In genomic region chr13:48491423-48492122, GRCh38 we compare ENCODE assay signal across 10 cellular contexts. TPM values are rescaled to one million over a fixed set of nuclear protein-coding genes. Genes with fewer than 3 reads are reported as not detected.
DNase-seq lines count a peak whose midpoint lies in the region; FAIRE-seq and TF ChIP-seq lines count a peak whose summit lies in the region.
"Had no signal": no experiment of that assay in that cellular context is flagged by ENCODE, and none has a peak within 500 bp of the region (broad histone marks: within the 10 kb centered on the region; RNA-seq: fewer than 3 reads in every experiment).

No MANE protein-coding gene starts in this region.

- no peaks in the 10 kb centered on the region for H3K27me3 Mint-ChIP-seq in T-helper 2 cell treated with Interferon-gamma antibody and Interleukin-4, amounts not matched to agents 5 μg/mL and 100 μg/mL, for 36 hours (ENCODE audit: low read depth)
- H3K27me3 Mint-ChIP-seq: dendritic cell treated with granulocyte-macrophage colony-stimulating factor and Interleukin-4, amounts not matched to agents 40 ng/mL and 50 ng/mL, for 4 days; memory B cell had no signal

- DNase-seq in GM12865 (ENCODE audit: low read depth), result peak; percentile 36
- no peak for DNase-seq in esophagus muscularis mucosa (ENCODE audit: extremely low spot score)
- no peak for DNase-seq in small intestine
- DNase-seq in NCI-H187 treated with DMSO at 0.1 percent for 48 hours (lab: John Stamatoyannopoulos, UW), result no peak
- no peak for DNase-seq in putamen (ENCODE audit: low spot score)
- no peak for DNase-seq in globus pallidus (ENCODE audit: low spot score)
- no peak for DNase-seq in T-helper 2 cell treated with Interferon-gamma antibody and Interleukin-4, amounts not matched to agents 5 μg/mL and 100 μg/mL, for 36 hours (ENCODE audit: low spot score)

- H3K27ac ChIP-seq in KMS-11 (no peak overlapping the region), esophagus muscularis mucosa (replicated peaks in 1 of 4) (peak overlapping the region; percentile 41 to 65 (median 54)), small intestine (ENCODE audit: low read depth in 1 of 2, low read length in 1 of 2) (peak overlapping the region; percentile 68 to 83)

- peaks cover 48% of the 10 kb centered on the region for H3K4me1 Mint-ChIP-seq in T-helper 2 cell treated with Interferon-gamma antibody and Interleukin-4, amounts not matched to agents 5 μg/mL and 100 μg/mL, for 36 hours (ENCODE audit: low read depth)

- H4K20me1 ChIP-seq in KMS-11 (ENCODE audit: insufficient read depth), result no peaks in the 10 kb centered on the region

- H3K79me2 ChIP-seq in KMS-11 (ENCODE audit: insufficient read depth, low read depth), result no peaks in the 10 kb centered on the region

- no peak for TF ChIP-seq EP300 in esophagus muscularis mucosa (IDR thresholded peaks at IDR 0.05)

- H3K4me3 Mint-ChIP-seq in T-helper 2 cell treated with Interferon-gamma antibody and Interleukin-4, amounts not matched to agents 5 μg/mL and 100 μg/mL, for 36 hours, result no peak overlapping the region
- H3K4me3 Mint-ChIP-seq: memory B cell had no signal

- H3K4me1 ChIP-seq in KMS-11 (ENCODE audit: low read depth, poor library complexity, severe bottlenecking), result no peaks in the 10 kb centered on the region
- peaks cover 0 to 25% (median 17%) of the 10 kb centered on the region in 4 donors for H3K4me1 ChIP-seq in esophagus muscularis mucosa
- H3K4me1 ChIP-seq in small intestine (ENCODE audit: control insufficient read depth in 2 of 2, insufficient read depth in 1 of 2, low read depth in 1 of 2, low read length in 1 of 2), result no peaks in the 10 kb centered on the region

- peaks cover 42% of the 10 kb centered on the region for H3K36me3 Mint-ChIP-seq in T-helper 2 cell treated with Interferon-gamma antibody and Interleukin-4, amounts not matched to agents 5 μg/mL and 100 μg/mL, for 36 hours (ENCODE audit: low read depth)

- no peak for TF ChIP-seq POLR2A in esophagus muscularis mucosa (IDR thresholded peaks at IDR 0.05; ENCODE audit: low read depth)

- H3K9me3 Mint-ChIP-seq in T-helper 2 cell treated with Interferon-gamma antibody and Interleukin-4, amounts not matched to agents 5 μg/mL and 100 μg/mL, for 36 hours, result peaks cover 4% of the 10 kb centered on the region
- H3K9me3 Mint-ChIP-seq: dendritic cell treated with granulocyte-macrophage colony-stimulating factor and Interleukin-4, amounts not matched to agents 40 ng/mL and 50 ng/mL, for 4 days had no signal

- H3K9ac ChIP-seq in KMS-11, result no peak overlapping the region

- H3K36me3 ChIP-seq in KMS-11 (ENCODE audit: insufficient read depth), result no peaks in the 10 kb centered on the region
- peaks cover 0 to 22% (median 3%) of the 10 kb centered on the region in 4 donors for H3K36me3 ChIP-seq in esophagus muscularis mucosa
- no peaks in the 10 kb centered on the region for H3K36me3 ChIP-seq in small intestine (ENCODE audit: control insufficient read depth in 2 of 2, insufficient read depth in 2 of 2, low read length in 2 of 2)

- H3K4me3 ChIP-seq in GM12865 (ENCODE audit: low read depth, low read length) (peak overlapping the region; percentile 66), KMS-11 (IDR thresholded peaks at IDR 0.05; ENCODE audit: insufficient read depth, low read depth, low read length) (no peak overlapping the region), esophagus muscularis mucosa (peak overlapping the region in 1 of 4 donors; percentile 7), small intestine (ENCODE audit: low read depth in 1 of 2, low read length in 2 of 2) (no peak overlapping the region)

- peak overlapping the region; percentile 59 for H3K4me2 ChIP-seq in KMS-11

- no peak overlapping the region for H3K27ac Mint-ChIP-seq in T-helper 2 cell treated with Interferon-gamma antibody and Interleukin-4, amounts not matched to agents 5 μg/mL and 100 μg/mL, for 36 hours
- H3K27ac Mint-ChIP-seq: dendritic cell treated with granulocyte-macrophage colony-stimulating factor and Interleukin-4, amounts not matched to agents 40 ng/mL and 50 ng/mL, for 4 days; memory B cell had no signal

- H3K27me3 ChIP-seq in KMS-11 (ENCODE audit: insufficient read depth, low read depth), result no peaks in the 10 kb centered on the region
- no peaks in the 10 kb centered on the region for H3K27me3 ChIP-seq in esophagus muscularis mucosa
- H3K27me3 ChIP-seq in small intestine (ENCODE audit: control insufficient read depth in 2 of 2, insufficient read depth in 2 of 2, low read length in 2 of 2), result no peaks in the 10 kb centered on the region

- FAIRE-seq in small intestine (lab: Jason Lieb, UNC), result no peak

- H2AFZ ChIP-seq in KMS-11 (ENCODE audit: low read depth), result peak overlapping the region; percentile 50

- H3K9me3 ChIP-seq in esophagus muscularis mucosa, result no peaks in the 10 kb centered on the region
- no peaks in the 10 kb centered on the region for H3K9me3 ChIP-seq in small intestine (ENCODE audit: control insufficient read depth, low read depth)

- TF ChIP-seq CTCF in GM12865 (IDR thresholded peaks at IDR 0.05; ENCODE audit: insufficient read depth, low read depth, low read length, missing control alignments) (no peak), KMS-11 (conservative IDR thresholded peaks at IDR 0.05; ENCODE audit: low read depth, low read length) (no peak), esophagus muscularis mucosa (IDR thresholded peaks at IDR 0.05) (no peak)

- intact Hi-C loops in esophagus muscularis mucosa (cut with DNase I), result no loop called here

RNA-seq across cellular contexts. Expression of gene RCBTB2, which starts 41.3 kb away (rescaled TPM):
- 10 to 100 TPM; 10.1 to 14.5 (median 11.0) TPM for total RNA-seq in esophagus muscularis mucosa
- polyA plus RNA-seq in small intestine, result 1 to 10 TPM; 3.1 to 7.6 (median 4.8) TPM
